Comparison of ENCODE assay signal across 1 cellular context in genomic region chr18:25686960-25687520, GRCh38.
TF ChIP-seq lines count a peak whose summit lies in the region.

No MANE protein-coding gene starts in this region.

TF ChIP-seq in SK-N-SH treated with all-trans-retinoic acid at 6 μM for 48 hours, 23 proteins besides CTCF, POLR2A, EP300 and RAD21 (continued from another document):
- TF ChIP-seq PPARA (CRISPR knock-in tag; IDR thresholded peaks at IDR 0.05; ENCODE audit: borderline replicate concordance), result no peak
